In genomic region chr10:116889066-116889465, GRCh38 we compare ENCODE assay signal across 23 cellular contexts. TPM values are rescaled to one million over a fixed set of nuclear protein-coding genes. Genes with fewer than 3 reads are reported as not detected.
DNase-seq lines count a peak whose midpoint lies in the region; ATAC-seq and TF ChIP-seq lines count a peak whose summit lies in the region.
"Had no signal": no experiment of that assay in that cellular context is flagged by ENCODE, and none has a peak within 500 bp of the region (broad histone marks: within the 10 kb centered on the region; RNA-seq: fewer than 3 reads in every experiment).

No MANE protein-coding gene starts in this region.

- H4K91ac ChIP-seq in trophoblast cell (ENCODE audit: low read depth, low read length), result no peak overlapping the region

- H3K4ac ChIP-seq in trophoblast cell (ENCODE audit: low read depth, low read length), result no peak overlapping the region

- H2BK120ac ChIP-seq in trophoblast cell (ENCODE audit: insufficient read depth, low read length, poor library complexity), result no peak overlapping the region

- H2BK5ac ChIP-seq in trophoblast cell (ENCODE audit: low read depth, low read length, poor library complexity), result no peak overlapping the region

- DNase-seq in RWPE2 (ENCODE audit: low spot score), result no peak
- no peak for DNase-seq in epithelial cell of prostate (ENCODE audit: low read depth, low spot score)
- DNase-seq in trophoblast cell, result no peak
- no peak for DNase-seq in upper lobe of left lung
- no peak for DNase-seq in effector CD4-positive, alpha-beta T cell
- DNase-seq in heart right ventricle, result no peak
- DNase-seq in T-helper 9 cell, result no peak
- DNase-seq: activated CD4-positive, alpha-beta T cell treated with anti-CD3 and anti-CD28 coated beads, Interleukin-2, amount 50 U/mL, for 4 hours; activated effector memory CD4-positive, alpha-beta T cell treated with anti-CD3 and anti-CD28 coated beads, Interleukin-2, amount 50 U/mL, for 16 hours; central memory CD4-positive, alpha-beta T cell; NCI-H1436; NCI-H69; nephron progenitor cell; OCI-M1; stimulated activated CD4-positive, alpha-beta T cell treated with anti-CD3 and anti-CD28 coated beads, Interleukin-2, amount 100 ng/mL, for 48 hours; stimulated activated naive CD4-positive, alpha-beta T cell treated with Interleukin-2 at 50 U/mL for 16 hours; WERI-Rb-1 had no signal

- H3K4me3 ChIP-seq in HEK293 (ENCODE audit: low read depth, low read length), result no peak overlapping the region
- H3K4me3 ChIP-seq in RWPE2 (ENCODE audit: severe bottlenecking), result no peak overlapping the region
- no peak overlapping the region for H3K4me3 ChIP-seq in trophoblast cell (ENCODE audit: low read depth, low read length)
- H3K4me3 ChIP-seq in upper lobe of left lung, result no peak overlapping the region
- H3K4me3 ChIP-seq in heart right ventricle, result no peak overlapping the region
- H3K4me3 ChIP-seq: smooth muscle cell, thyroid gland had no signal

- no peak overlapping the region for H3K9ac ChIP-seq in trophoblast cell (ENCODE audit: low read length)

- no peak overlapping the region for H3K18ac ChIP-seq in trophoblast cell (ENCODE audit: low read length)

- H3K4me1 ChIP-seq in HEK293 (ENCODE audit: control insufficient read depth, insufficient read depth, low read length) (peaks cover 23% of the 10 kb centered on the region; the same call in 1 of the 2 replicates), RWPE2 (ENCODE audit: insufficient read depth, poor library complexity, severe bottlenecking) (peaks cover 32% of the 10 kb centered on the region), trophoblast cell (ENCODE audit: control insufficient read depth in 1 of 2, insufficient read depth in 2 of 2, low read length in 2 of 2) (peaks cover 8% of the 10 kb centered on the region in 2 experiments), upper lobe of left lung (peaks cover 0 to 7% (median 2%) of the 10 kb centered on the region in 4 donors), heart right ventricle (peaks cover 0 to 27% (median 6%) of the 10 kb centered on the region in 9 donors)
- H3K4me1 ChIP-seq: thyroid gland had no signal

- no peak for TF ChIP-seq CTCF in HEK293 (tag by site-specific recombination; IDR thresholded peaks at IDR 0.05)
- no peak for TF ChIP-seq CTCF in RWPE2 (IDR thresholded peaks at IDR 0.05; ENCODE audit: poor library complexity, severe bottlenecking)
- TF ChIP-seq CTCF in upper lobe of left lung (IDR thresholded peaks at IDR 0.05), result no peak
- no peak for TF ChIP-seq CTCF in heart right ventricle (IDR thresholded peaks at IDR 0.05)

- H3K4me2 ChIP-seq in trophoblast cell (ENCODE audit: low read length), result peak overlapping the region; percentile 18
- H3K4me2 ChIP-seq: smooth muscle cell had no signal

- no peak overlapping the region for H2BK12ac ChIP-seq in trophoblast cell (ENCODE audit: low read length)

- no peak overlapping the region for H4K12ac ChIP-seq in trophoblast cell (ENCODE audit: low read depth, low read length)

- ATAC-seq in RWPE2 (ENCODE audit: low read depth) (no peak), upper lobe of left lung (ENCODE audit: low FRiP score in 2 of 2) (no peak), heart right ventricle (no peak)

- H3K27me3 ChIP-seq in RWPE2 (ENCODE audit: insufficient read depth, poor library complexity, severe bottlenecking), result no peaks in the 10 kb centered on the region
- no peaks in the 10 kb centered on the region for H3K27me3 ChIP-seq in trophoblast cell (ENCODE audit: insufficient read depth, low read length)
- H3K27me3 ChIP-seq in upper lobe of left lung, result no peaks in the 10 kb centered on the region
- H3K27me3 ChIP-seq in heart right ventricle, result peaks cover 0 to 6% (median 0%) of the 10 kb centered on the region in 7 donors
- H3K27me3 ChIP-seq: thyroid gland had no signal

- H3K9me3 ChIP-seq in HEK293 (ENCODE audit: control insufficient read depth, insufficient read depth, low read depth, low read length), result no peaks in the 10 kb centered on the region
- H3K9me3 ChIP-seq in RWPE2 (ENCODE audit: severe bottlenecking), result no peaks in the 10 kb centered on the region
- H3K9me3 ChIP-seq in trophoblast cell (ENCODE audit: insufficient read depth, low read depth, low read length), result peaks cover 1% of the 10 kb centered on the region
- no peaks in the 10 kb centered on the region for H3K9me3 ChIP-seq in upper lobe of left lung
- no peaks in the 10 kb centered on the region for H3K9me3 ChIP-seq in heart right ventricle
- H3K9me3 ChIP-seq: thyroid gland had no signal

- no peak for TF ChIP-seq EP300 in upper lobe of left lung (IDR thresholded peaks at IDR 0.05)

- H3K27ac ChIP-seq in HEK293 (ENCODE audit: extremely low read depth, low read depth, low read length), result no peak overlapping the region
- H3K27ac ChIP-seq in RWPE2 (ENCODE audit: poor library complexity, severe bottlenecking), result peak overlapping the region; percentile 66
- peak overlapping the region; percentile 48 for H3K27ac ChIP-seq in epithelial cell of prostate
- H3K27ac ChIP-seq in trophoblast cell (ENCODE audit: low read depth, low read length), result no peak overlapping the region
- H3K27ac ChIP-seq in upper lobe of left lung, result no peak overlapping the region
- no peak overlapping the region for H3K27ac ChIP-seq in heart right ventricle
- H3K27ac ChIP-seq: thyroid gland, WERI-Rb-1 had no signal

- H3K14ac ChIP-seq in trophoblast cell (ENCODE audit: low read length), result no peak overlapping the region

- no peak overlapping the region for H3K23ac ChIP-seq in trophoblast cell (ENCODE audit: low read length)

- no CpG with 5 or more reads among the region's 3 CpGs for WGBS in trophoblast cell (ENCODE audit: extremely low coverage, insufficient coverage, insufficient read length)
- WGBS in upper lobe of left lung, 2 donors, result 62 to 85% methylated on average over 3 of the region's 3 CpGs
- WGBS in heart right ventricle, 2 donors, result 89 to 94% methylated on average over 3 of the region's 3 CpGs

- H2AK5ac ChIP-seq in trophoblast cell (ENCODE audit: low read length), result no peak overlapping the region

- CTCF ChIA-PET in HEK293 (lab: Yijun Ruan, JAX), result interaction anchor here (0.8 to 1.8 kb wide), 4 partner anchors 15 to 286 kb away, joined by 3 to 5 read pairs (median 4); no protein-coding TSS in a partner anchor

- no peak overlapping the region for H2AFZ ChIP-seq in trophoblast cell (ENCODE audit: insufficient read depth, low read length, poor library complexity)

- no peak overlapping the region for H4K8ac ChIP-seq in trophoblast cell (ENCODE audit: low read depth, low read length)

- intact Hi-C loops in heart right ventricle (cut with DNase I), result no loop called here

- TF ChIP-seq POLR2A in upper lobe of left lung (IDR thresholded peaks at IDR 0.05), result no peak

- H3K36me3 ChIP-seq in HEK293 (ENCODE audit: control insufficient read depth in 2 of 2, insufficient read depth in 1 of 2, low read length in 2 of 2) (peaks cover 0 to 6% of the 10 kb centered on the region in 2 experiments; a peak in 1 of 3 replicates), RWPE2 (ENCODE audit: low read depth) (peaks cover 7% of the 10 kb centered on the region), trophoblast cell (ENCODE audit: control insufficient read depth in 1 of 2, insufficient read depth in 2 of 2, low read length in 2 of 2) (no peaks in the 10 kb centered on the region), upper lobe of left lung (no peaks in the 10 kb centered on the region), heart right ventricle (no peaks in the 10 kb centered on the region)
- H3K36me3 ChIP-seq: WERI-Rb-1 had no signal

- POLR2A ChIA-PET in HEK293 (lab: Yijun Ruan, JAX), result interaction anchor here (1.3 kb wide), 1 partner anchor 115 kb away, joined by 4 read pairs; the partner anchor contains the start of gene SHTN1

- no peaks in the 10 kb centered on the region for H3K79me2 ChIP-seq in trophoblast cell (ENCODE audit: control insufficient read depth, insufficient read depth, low read length, poor library complexity)

- no peaks in the 10 kb centered on the region for H3K79me1 ChIP-seq in trophoblast cell (ENCODE audit: low read length)

TF ChIP-seq in HEK293, 187 proteins besides CTCF, POLR2A, EP300 and RAD21:
- no peak for TF ChIP-seq FEZF1 (tag by site-specific recombination; IDR thresholded peaks at IDR 0.05)
- TF ChIP-seq ZNF169 (tag by site-specific recombination; IDR thresholded peaks at IDR 0.05), result no peak
- no peak for TF ChIP-seq ZNF530 (tag by site-specific recombination; IDR thresholded peaks at IDR 0.05; ENCODE audit: low read depth)
- no peak for TF ChIP-seq KLF7 (tag by site-specific recombination; IDR thresholded peaks at IDR 0.05; ENCODE audit: borderline replicate concordance)
- no peak for TF ChIP-seq OVOL3 (tag by site-specific recombination; IDR thresholded peaks at IDR 0.05)
- peak; percentile 25; the same call in 1 of the 2 replicates for TF ChIP-seq ZBTB17 (tag by site-specific recombination; IDR thresholded peaks at IDR 0.05)

RNA-seq across cellular contexts. Expression of gene ENO4, which starts 39.8 kb away (rescaled TPM):
- 0.11 and 0.21 TPM in 2 replicates for polyA plus RNA-seq in trophoblast cell (2013)
- total RNA-seq in upper lobe of left lung (1 to 10 TPM in 4 of 6 donors, under 1 TPM in 2; 0.06 to 3.0 (median 1.1) TPM), heart right ventricle (under 1 TPM in 3 of 10 donors, not detected in 7; 0.11 to 0.19 (median 0.13) TPM)
- polyA plus RNA-seq in heart right ventricle, result not detected
- total RNA-seq: esophagus mucosa; M059J; T-helper 2 cell treated with Interferon-gamma antibody and Interleukin-4, amounts not matched to agents 100 ng/mL and 5 ng/mL, for 36 hours had no signal

Comparison
In these comparisons a context has a peak if more than half of its experiments do, and no peak if none do; other contexts are left out.
1. H3K27ac ChIP-seq: peak in RWPE2 (single experiment) and epithelial cell of prostate (single experiment); none in HEK293 (single experiment), trophoblast cell (single experiment), upper lobe of left lung (0 of 4) and heart right ventricle (0 of 10).